In genomic region chr15:55498109-55498938, GRCh38 we compare ENCODE assay signal across 8 cellular contexts. TPM values are rescaled to one million over a fixed set of nuclear protein-coding genes. Genes with fewer than 3 reads are reported as not detected.
DNase-seq lines count a peak whose midpoint lies in the region; ATAC-seq, FAIRE-seq and TF ChIP-seq lines count a peak whose summit lies in the region.
"Not testable (repeated sequence)": the region's sequence is repeated elsewhere in the genome, so short reads cannot be mapped to it uniquely, and the experiment has no call there.

No MANE protein-coding gene starts in this region.

- H3K4me1 ChIP-seq in left ventricle myocardium inferior: peaks cover 14% of the 10 kb centered on the region

- H3K36me3 ChIP-seq in left ventricle myocardium inferior: not testable (repeated sequence)

- peak overlapping the region; percentile 56 for H3K27ac ChIP-seq in left ventricle myocardium inferior (replicated peaks)

- H3K4me3 Mint-ChIP-seq in T-cell: peak overlapping the region; percentile 85 to 87 (median 86)
- peak overlapping the region; percentile 96 for H3K4me3 Mint-ChIP-seq in type B pancreatic cell

- TF ChIP-seq CTCF in left ventricle myocardium inferior (IDR thresholded peaks at IDR 0.05; ENCODE audit: borderline replicate concordance); type B pancreatic cell (conservative IDR thresholded peaks at IDR 0.05): not testable (repeated sequence)

- peak overlapping the region; percentile 80 to 84 for H3K27ac Mint-ChIP-seq in T-cell
- peak overlapping the region; percentile 90 for H3K27ac Mint-ChIP-seq in type B pancreatic cell

- H3K9me3 ChIP-seq in left ventricle myocardium inferior (replicated peaks): not testable (repeated sequence)

- H3K27me3 ChIP-seq in left ventricle myocardium inferior (ENCODE audit: low read depth): not testable (repeated sequence)

- peak; percentile 77 for FAIRE-seq in GM12892 (lab: Jason Lieb, UNC)

- intact Hi-C loops in left ventricle myocardium inferior (cut with micrococcal nuclease); posterior vena cava (cut with DNase I): not testable (repeated sequence)

- ATAC-seq in HG02763 (IDR thresholded peaks at IDR 0.05; ENCODE audit: unreplicated experiment): peak; percentile 100
- ATAC-seq in T-cell (replicated peaks in 1 of 4): peak; percentile 83 to 95 (median 89)

- H3K4me1 Mint-ChIP-seq in T-cell: peaks cover 11 to 22% (median 20%) of the 10 kb centered on the region in 3 donors
- H3K4me1 Mint-ChIP-seq in type B pancreatic cell (ENCODE audit: unreplicated experiment): not testable (repeated sequence)

- CTCF ChIA-PET in T-cell (lab: Charles Lee): interaction anchor here in 1 of 2 donors (0.6 kb wide), 1 partner anchor 29 kb away, joined by 3 read pairs; no protein-coding TSS in a partner anchor

- not testable (repeated sequence) for H3K9me3 Mint-ChIP-seq in T-cell, type B pancreatic cell

- H3K27me3 Mint-ChIP-seq in T-cell: peaks cover 12 to 13% of the 10 kb centered on the region in 2 donors
- H3K27me3 Mint-ChIP-seq in type B pancreatic cell: not testable (repeated sequence)

- peak overlapping the region; percentile 76 for H3K4me3 ChIP-seq in left ventricle myocardium inferior

- TF ChIP-seq POLR2A in GM12892 (IDR thresholded peaks at IDR 0.05; ENCODE audit: low read depth, low read length): peak; percentile 21; the same call in 1 of the 2 replicates

- POLR2A ChIA-PET in T-cell (lab: Charles Lee): not testable (repeated sequence)

- not testable (repeated sequence) for H3K36me3 Mint-ChIP-seq in T-cell, type B pancreatic cell

- DNase-seq in GM12892 (ENCODE audit: insufficient read length) (peak; percentile 56), NCI-H1417 (lab: John Stamatoyannopoulos, UW) (peak; percentile 68 to 88 (median 78)), T-cell (peak; percentile 45 to 81 (median 66)), amniotic epithelial cell (ENCODE audit: low read depth) (peak; percentile 86), left ventricle myocardium inferior (peak; percentile 86), posterior vena cava (ENCODE audit: low spot score) (peak; percentile 96), type B pancreatic cell (ENCODE audit: extremely low spot score, unreplicated experiment) (peak; percentile 87)

RNA-seq across cellular contexts. Expression of gene DNAAF4, which starts 9.7 kb away (rescaled TPM):
- 0.38 TPM for polyA plus RNA-seq in GM12892 (2012; ENCODE audit: missing spikeins)
- total RNA-seq in T-cell: 1 to 10 TPM in 3 of 5 donors, not detected in 2; 1.5 to 1.7 (median 1.7) TPM
- total RNA-seq in left ventricle myocardium inferior: 0.47 TPM
- total RNA-seq in posterior vena cava: 1 to 10 TPM in 1 of 2 donors, under 1 TPM in 1; 0.93 to 1.9 TPM
- total RNA-seq in type B pancreatic cell (ENCODE audit: low replicate concordance): 2.6 and 5.4 TPM in 2 replicates

Comparison
In these comparisons a context has a peak if more than half of its experiments do, and no peak if none do; other contexts are left out.
1. Peak in every context shown above with its lines: DNase-seq, ATAC-seq, H3K4me3 ChIP-seq and H3K27ac ChIP-seq.